ENCODE assay signal across 9 cellular contexts in the genomic region with DNA sequence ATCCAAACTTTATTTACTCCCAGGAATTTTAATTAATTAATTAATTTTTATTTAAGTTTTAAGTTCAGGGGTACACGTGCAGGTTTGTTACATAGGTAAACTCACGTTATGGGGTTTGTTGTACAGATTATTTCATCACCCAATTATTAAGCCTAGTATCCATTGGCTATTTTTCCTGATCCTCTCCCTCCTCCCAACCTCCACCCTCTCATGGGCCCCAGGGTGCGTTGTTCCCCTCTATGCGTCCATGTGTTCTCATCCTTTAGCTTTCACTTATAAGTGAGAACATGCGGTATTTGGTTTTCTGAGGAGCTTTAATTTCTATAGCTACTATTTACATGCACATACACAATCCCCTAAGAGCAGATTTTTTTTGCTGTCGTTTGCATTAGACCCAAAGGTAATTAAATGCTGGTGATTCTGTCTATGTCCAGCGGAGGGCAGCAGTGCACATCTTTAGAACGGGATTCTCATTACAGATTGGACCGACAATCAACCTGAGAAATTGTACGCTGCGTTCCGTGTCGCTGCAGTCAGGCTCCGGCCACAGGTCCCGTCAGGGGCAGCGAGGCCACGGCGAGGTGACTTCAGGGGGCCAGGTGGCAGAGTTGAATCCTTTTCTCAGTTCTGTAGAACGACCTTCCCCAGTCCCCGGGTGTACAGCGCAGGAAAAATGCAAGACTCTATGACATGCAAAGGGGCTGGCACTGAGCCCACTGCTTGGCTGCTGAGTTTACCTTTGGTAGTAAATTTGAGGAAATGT. TPM values are rescaled to one million over a fixed set of nuclear protein-coding genes. Genes with fewer than 3 reads are reported as not detected.
DNase-seq lines count a peak whose midpoint lies in the region; ATAC-seq and TF ChIP-seq lines count a peak whose summit lies in the region.
"Had no signal": no experiment of that assay in that cellular context is flagged by ENCODE, and none has a peak within 500 bp of the region (broad histone marks: within the 10 kb centered on the region; RNA-seq: fewer than 3 reads in every experiment).

No MANE protein-coding gene starts in this region.

- peak; percentile 68 for TF ChIP-seq CTCF in IMR-90 (conservative IDR thresholded peaks at IDR 0.05; ENCODE audit: low read depth, low read length)
- TF ChIP-seq CTCF in OCI-LY3 (IDR thresholded peaks at IDR 0.05; ENCODE audit: low read depth, low read length): peak; percentile 83

- no peak overlapping the region for H2BK15ac ChIP-seq in IMR-90 (ENCODE audit: low read depth, low read length)

- H3K4me1 ChIP-seq in IMR-90 (ENCODE audit: control insufficient read depth, insufficient read depth, low read length) (peaks cover 8% of the 10 kb centered on the region), OCI-LY3 (ENCODE audit: low read length) (peaks cover 5% of the 10 kb centered on the region; the same call in 1 of the 2 replicates)

- H2AFZ ChIP-seq in IMR-90 (replicated peaks; ENCODE audit: low read length, poor library complexity) (peak overlapping the region; percentile 95), OCI-LY3 (ENCODE audit: low read depth, low read length) (peak overlapping the region; percentile 93)

- ATAC-seq in GM21528 (IDR thresholded peaks at IDR 0.05; ENCODE audit: low FRiP score, unreplicated experiment) (peak; percentile 81), IMR-90 (ENCODE audit: low read depth) (peak; percentile 86), naive B cell (ENCODE audit: low read depth in 2 of 2) (peak; percentile 72 to 77)

- H3K14ac ChIP-seq in IMR-90 (replicated peaks; ENCODE audit: low read depth, low read length): no peak overlapping the region

- peaks cover 4 to 6% (median 6%) of the 10 kb centered on the region in 3 donors for H3K4me1 Mint-ChIP-seq in naive B cell

- no peak overlapping the region for H3K18ac ChIP-seq in IMR-90 (ENCODE audit: low read depth, low read length)

- peaks cover 54 to 68% (median 64%) of the 10 kb centered on the region in 3 donors for H3K27me3 Mint-ChIP-seq in naive B cell

- H4K8ac ChIP-seq in IMR-90 (ENCODE audit: low read depth in 2 of 2, low read length in 2 of 2): peak overlapping the region in 1 of 2 experiments; percentile 60; a peak in 1 of 4 replicates

- H2BK20ac ChIP-seq in IMR-90 (ENCODE audit: low read depth, low read length): peak overlapping the region; percentile 66; the same call in 1 of the 2 replicates

- H3K4me3 ChIP-seq in IMR-90 (ENCODE audit: insufficient read depth, low read depth, low read length) (peak overlapping the region; percentile 42), OCI-LY3 (ENCODE audit: low read length) (peak overlapping the region; percentile 79)

- H3K4me2 ChIP-seq in IMR-90 (ENCODE audit: low read depth, low read length) (peak overlapping the region; percentile 86), OCI-LY3 (ENCODE audit: low read length) (peak overlapping the region; percentile 99)

- dilution Hi-C loops in IMR-90 (cut with HindIII; ENCODE audit: low sequenced_read_pairs, unreplicated experiment): no loop called here

- H3K23ac ChIP-seq in IMR-90 (ENCODE audit: low read depth, low read length): 0 out of 2 replicates have a peak overlapping the region, but pooled peaks have one; percentile 48

- peaks cover 2% of the 10 kb centered on the region; the same call in 1 of the 2 replicates for H3K27me3 ChIP-seq in IMR-90 (ENCODE audit: control insufficient read depth, insufficient read depth, low read length)
- H3K27me3 ChIP-seq in OCI-LY3 (ENCODE audit: low read depth, low read length): peaks cover 49% of the 10 kb centered on the region

- no peaks in the 10 kb centered on the region; the same call in 1 of the 2 replicates for H3K9me1 ChIP-seq in IMR-90 (ENCODE audit: insufficient read depth, low read length)

- H3K9me3 Mint-ChIP-seq in naive B cell: no peaks in the 10 kb centered on the region

- H2BK5ac ChIP-seq in IMR-90 (ENCODE audit: low read depth, low read length, poor library complexity, severe bottlenecking): no peak overlapping the region

- H3K36me3 Mint-ChIP-seq in naive B cell: no peaks in the 10 kb centered on the region

- H2BK120ac ChIP-seq in IMR-90 (ENCODE audit: low read depth, low read length): peak overlapping the region; percentile 76

- peak overlapping the region in 5 of 8 donors; percentile 30 to 73 (median 44) for H3K4me3 Mint-ChIP-seq in naive B cell

- BruUV-seq in IMR-90 (replicated peaks; lab: Mats Ljungman, UMichigan): no TSS peak

- TF ChIP-seq POLR2A in IMR-90 (IDR thresholded peaks at IDR 0.05; ENCODE audit: low read depth, low read length): no peak
- no peak for TF ChIP-seq POLR2A in erythroblast (IDR thresholded peaks at IDR 0.05; ENCODE audit: low read length)

- H3K79me1 ChIP-seq in IMR-90 (ENCODE audit: low read depth in 1 of 2, low read length in 2 of 2): no peaks in the 10 kb centered on the region

- 0% methylated on average over 10 of the region's 21 CpGs; no CpG with 5 or more reads in 1 of the 2 experiments for WGBS in IMR-90 (ENCODE audit: extremely low coverage in 2 of 2, insufficient read length in 1 of 2), 2 experiments

- H3K27ac ChIP-seq in IMR-90 (ENCODE audit: insufficient read depth, low read length) (no peak overlapping the region; the same call in 1 of the 2 replicates), OCI-LY3 (ENCODE audit: low read length) (no peak overlapping the region)
- H3K27ac ChIP-seq: epithelial cell of prostate had no signal

- CTCF ChIA-PET in IMR-90 (lab: Yijun Ruan, JAX): interaction anchor here (0.7 to 0.9 kb wide), 2 partner anchors 12 to 16 kb away, joined by 3 to 4 read pairs; no protein-coding TSS in a partner anchor

- in situ Hi-C loops in IMR-90 (cut with MboI; ENCODE audit: low sequenced_read_pairs): no loop called here

- no peak overlapping the region for H2AK5ac ChIP-seq in IMR-90 (ENCODE audit: low read depth, low read length)

- no peaks in the 10 kb centered on the region for H3K79me2 ChIP-seq in OCI-LY3 (ENCODE audit: low read length)

- POLR2A ChIA-PET in IMR-90 (lab: Charles Lee; ENCODE audit: unreplicated experiment): no interaction called here

- DNase-seq in DMS 273 (lab: John Stamatoyannopoulos, UW; ENCODE audit: unreplicated experiment) (peak; percentile 92), IMR-90 (peak; percentile 72), activated T-cell treated with anti-CD3 and anti-CD28 coated beads for 24 hours (ENCODE audit: low read depth) (peak; percentile 61), erythroblast (lab: John Stamatoyannopoulos, UW) (peak; percentile 52 to 67), naive B cell (peak; percentile 47)
- peak; percentile 38 to 53 for DNase-seq in stimulated activated CD8-positive, alpha-beta memory T cell treated with anti-CD3 and anti-CD28 coated beads, Interleukin-7, amount 100 ng/mL, for 48 hours (ENCODE audit: extremely low read depth in 1 of 2, low read depth in 1 of 2)

- H3K36me3 ChIP-seq in IMR-90 (ENCODE audit: control insufficient read depth, insufficient read depth, low read length) (no peaks in the 10 kb centered on the region), OCI-LY3 (replicated peaks; ENCODE audit: low read depth, low read length) (no peaks in the 10 kb centered on the region)

- no peaks in the 10 kb centered on the region for H4K20me1 ChIP-seq in IMR-90 (ENCODE audit: insufficient read depth, low read length)
- H4K20me1 ChIP-seq in OCI-LY3 (ENCODE audit: insufficient read depth, low read length): no peaks in the 10 kb centered on the region

- H4K5ac ChIP-seq in IMR-90 (ENCODE audit: low read depth, low read length): no peak overlapping the region

- peak; percentile 58 for TF ChIP-seq RAD21 in IMR-90 (IDR thresholded peaks at IDR 0.05; ENCODE audit: low read length)

- H2AK9ac ChIP-seq in IMR-90 (replicated peaks; ENCODE audit: low read depth, low read length, poor library complexity): no peak overlapping the region

- intact Hi-C loops in IMR-90 (cut with micrococcal nuclease): loop anchor here (1.0 kb wide), 1 partner anchor 17 kb away; no protein-coding TSS in a partner anchor

- H3K4ac ChIP-seq in IMR-90 (ENCODE audit: low read depth, low read length): peak overlapping the region; percentile 59; the same call in 1 of the 2 replicates

- H3K56ac ChIP-seq in IMR-90 (ENCODE audit: extremely low read depth, insufficient read depth, low read length): no peak overlapping the region

- no peak overlapping the region for H4K91ac ChIP-seq in IMR-90 (ENCODE audit: insufficient read depth, low read depth, low read length)

- H3K9me3 ChIP-seq in IMR-90 (ENCODE audit: control insufficient read depth, insufficient read depth, low read length): no peaks in the 10 kb centered on the region
- H3K9me3 ChIP-seq in OCI-LY3 (ENCODE audit: insufficient read depth, low read length): no peaks in the 10 kb centered on the region

- H3K9ac ChIP-seq in IMR-90 (ENCODE audit: low read depth, low read length) (peak overlapping the region; percentile 35), OCI-LY3 (ENCODE audit: low read length) (peak overlapping the region; percentile 28; the same call in 1 of the 2 replicates)

- no peak overlapping the region for H3K27ac Mint-ChIP-seq in naive B cell

TF ChIP-seq in IMR-90, 13 proteins besides CTCF, POLR2A, EP300 and RAD21:
- TF ChIP-seq RFX5 (IDR thresholded peaks at IDR 0.05; ENCODE audit: low read depth, low read length): no peak
- TF ChIP-seq SMC3 (IDR thresholded peaks at IDR 0.05; ENCODE audit: low read depth, low read length): peak; percentile 56
- TF ChIP-seq MAFK (IDR thresholded peaks at IDR 0.05; ENCODE audit: low read depth, low read length): peak; percentile 19; the same call in 1 of the 2 replicates
TF ChIP-seq in IMR-90: peak in this region for 2.

RNA-seq across cellular contexts. Expression of gene TMEM30B, which starts 11.6 kb away (rescaled TPM):
- under 0.01 TPM in 1 of 2 replicates, not detected in the other for total RNA-seq in IMR-90 (2012; rRNA removed)
- 0.03 and 0.13 TPM in 2 replicates for polyA plus RNA-seq in IMR-90 (2012; rRNA removed)
- 0.04 and 0.21 TPM in 2 replicates for polyA plus RNA-seq in IMR-90 (2012; cell fraction: cytosol; rRNA removed)
- 0.15 TPM in 1 of 2 replicates, not detected in the other for polyA plus RNA-seq in IMR-90 (2012; cell fraction: nucleus; rRNA removed; ENCODE audit: low replicate concordance)
- polyA plus RNA-seq in naive B cell (ENCODE audit: low read depth in 6 of 6): under 1 TPM in 1 of 6 donors, not detected in 5; 0.07 TPM

RNA-seq across cellular contexts. Expression of gene PRKCH, which starts 51.9 kb away (rescaled TPM):
- 1.4 and 2.3 TPM in 2 replicates for total RNA-seq in IMR-90 (2012; rRNA removed)
- 1.4 and 1.6 TPM in 2 replicates for polyA plus RNA-seq in IMR-90 (2012; rRNA removed)
- polyA plus RNA-seq in IMR-90 (2012; cell fraction: cytosol; rRNA removed): 1.0 and 1.6 TPM in 2 replicates
- 0.76 and 3.6 TPM in 2 replicates for polyA plus RNA-seq in IMR-90 (2012; cell fraction: nucleus; rRNA removed; ENCODE audit: low replicate concordance)
- polyA plus RNA-seq in naive B cell (ENCODE audit: low read depth in 6 of 6): 1 to 10 TPM in 5 of 6 donors, under 1 TPM in 1; 0.59 to 2.8 (median 2.1) TPM
